7 cellular contexts compared by ENCODE assay signal in genomic region chr1:165225650-165226049, GRCh38.
"Had no signal": no experiment of that assay in that cellular context is flagged by ENCODE, and none has a peak within 500 bp of the region (broad histone marks: within the 10 kb centered on the region; RNA-seq: fewer than 3 reads in every experiment).

No MANE protein-coding gene starts in this region.

- DNase-seq: IMR-90, KBM-7, KG1 had no signal

- H3K27ac ChIP-seq: HL-60 had no signal

- FAIRE-seq: HepG2, HTR-8/SVneo, K562 had no signal

- H3K4me3 ChIP-seq: K562 had no signal
